ENCODE assay signal across 9 cellular contexts in genomic region chr9:116646661-116647514, GRCh38. TPM values are rescaled to one million over a fixed set of nuclear protein-coding genes. Genes with fewer than 3 reads are reported as not detected.
DNase-seq lines count a peak whose midpoint lies in the region; ATAC-seq and TF ChIP-seq lines count a peak whose summit lies in the region.
"Had no signal": no experiment of that assay in that cellular context is flagged by ENCODE, and none has a peak within 500 bp of the region (broad histone marks: within the 10 kb centered on the region; RNA-seq: fewer than 3 reads in every experiment).

No MANE protein-coding gene starts in this region.

- TF ChIP-seq CTCF in DND-41 (IDR thresholded peaks at IDR 0.05; ENCODE audit: borderline replicate concordance, extremely low read depth, low read length, poor library complexity, severe bottlenecking) (peak; percentile 59), OCI-LY7 (conservative IDR thresholded peaks at IDR 0.05; ENCODE audit: low read length) (peak; percentile 71), esophagus muscularis mucosa (IDR thresholded peaks at IDR 0.05) (peak; percentile 33 to 46 (median 43)), omental fat pad (IDR thresholded peaks at IDR 0.05) (no peak), spleen (IDR thresholded peaks at IDR 0.05 in 8 of 11, conservative IDR thresholded peaks at IDR 0.05 in 3 of 11) (peak in 5 of 11 experiments; percentile 13 to 31 (median 24))

- DNase-seq in DND-41 (peak; percentile 3), H7 (peak; percentile 17), OCI-LY7 (ENCODE audit: low spot score) (peak; percentile 7), esophagus muscularis mucosa (ENCODE audit: extremely low spot score) (no peak), omental fat pad (ENCODE audit: low spot score) (no peak), spleen (no peak), activated T-cell treated with anti-CD3 and anti-CD28 coated beads for 4 hours (no peak)
- DNase-seq in stimulated activated CD8-positive, alpha-beta memory T cell treated with anti-CD3 and anti-CD28 coated beads, Interleukin-4, amount 100 ng/mL, for 48 hours = no peak

- H3K27me3 ChIP-seq in DND-41 (ENCODE audit: insufficient read depth, low read length, poor library complexity) (no peaks in the 10 kb centered on the region), H7 (ENCODE audit: control insufficient read depth, insufficient read depth, low read length) (no peaks in the 10 kb centered on the region), esophagus muscularis mucosa (no peaks in the 10 kb centered on the region), spleen (replicated peaks in 1 of 7) (no peaks in the 10 kb centered on the region)
- H3K27me3 ChIP-seq: SJSA1 had no signal

- no peaks in the 10 kb centered on the region for H4K20me1 ChIP-seq in DND-41 (ENCODE audit: insufficient read depth, low read length)
- no peaks in the 10 kb centered on the region for H4K20me1 ChIP-seq in OCI-LY7 (ENCODE audit: insufficient read depth, low read length)

- H3K4me1 ChIP-seq in DND-41 (ENCODE audit: insufficient read depth, low read length) (no peaks in the 10 kb centered on the region), OCI-LY7 (ENCODE audit: insufficient read depth, low read length, poor library complexity, severe bottlenecking) (no peaks in the 10 kb centered on the region), esophagus muscularis mucosa (peaks cover 0 to 16% (median 9%) of the 10 kb centered on the region in 4 donors), spleen (no peaks in the 10 kb centered on the region)
- H3K4me1 ChIP-seq: SJSA1 had no signal

- ATAC-seq in DND-41 (ENCODE audit: insufficient read depth, low read depth) (0 out of 3 replicates have a peak, but pooled peaks have one; percentile 42), omental fat pad (ENCODE audit: low FRiP score) (peak; percentile 43)

- BruUV-seq in OCI-LY7 (replicated peaks; lab: Mats Ljungman, UMichigan) = no TSS peak

- 86% methylated on average over 5 of the region's 5 CpGs for WGBS in esophagus muscularis mucosa
- 78 to 93% (median 85%) methylated on average over 5 of the region's 5 CpGs for WGBS in spleen, 5 donors

- H3K4me3 ChIP-seq in DND-41 (ENCODE audit: low read depth in 1 of 2, low read length in 2 of 2) (no peak overlapping the region), H7 (ENCODE audit: insufficient read depth, low read depth, low read length) (no peak overlapping the region), OCI-LY7 (ENCODE audit: low read depth, low read length, poor library complexity, severe bottlenecking) (no peak overlapping the region), esophagus muscularis mucosa (no peak overlapping the region), spleen (no peak overlapping the region)
- H3K4me3 ChIP-seq: SJSA1 had no signal

- TF ChIP-seq EP300 in esophagus muscularis mucosa (IDR thresholded peaks at IDR 0.05) = no peak

- H3K4me2 ChIP-seq in DND-41 (ENCODE audit: insufficient read depth, low read length) = no peak overlapping the region
- no peak overlapping the region for H3K4me2 ChIP-seq in OCI-LY7 (ENCODE audit: low read length)

- POLR2A ChIA-PET in OCI-LY7 (lab: Charles Lee) = no interaction called here

- no peaks in the 10 kb centered on the region for H3K9me3 ChIP-seq in DND-41 (ENCODE audit: insufficient read depth, low read length, severe bottlenecking)
- no peaks in the 10 kb centered on the region for H3K9me3 ChIP-seq in OCI-LY7 (ENCODE audit: low read length)
- no peaks in the 10 kb centered on the region for H3K9me3 ChIP-seq in esophagus muscularis mucosa
- H3K9me3 ChIP-seq in spleen = no peaks in the 10 kb centered on the region
- H3K9me3 ChIP-seq: SJSA1 had no signal

- CTCF ChIA-PET in OCI-LY7 (lab: Charles Lee; ENCODE audit: unreplicated experiment) = no interaction called here

- no peaks in the 10 kb centered on the region for H3K36me3 ChIP-seq in DND-41 (ENCODE audit: insufficient read depth, low read length)
- H3K36me3 ChIP-seq in H7 (replicated peaks; ENCODE audit: control insufficient read depth, insufficient read depth, low read length) = no peaks in the 10 kb centered on the region
- no peaks in the 10 kb centered on the region for H3K36me3 ChIP-seq in OCI-LY7 (ENCODE audit: insufficient read depth, low read length)
- H3K36me3 ChIP-seq in esophagus muscularis mucosa = peaks cover 0 to 8% (median 0%) of the 10 kb centered on the region in 4 donors
- H3K36me3 ChIP-seq in spleen = peaks cover 0 to 6% (median 0%) of the 10 kb centered on the region in 6 donors
- H3K36me3 ChIP-seq: SJSA1 had no signal

- TF ChIP-seq POLR2A in esophagus muscularis mucosa (IDR thresholded peaks at IDR 0.05; ENCODE audit: low read depth) = no peak
- no peak for TF ChIP-seq POLR2A in spleen (IDR thresholded peaks at IDR 0.05)

- no peaks in the 10 kb centered on the region for H3K9me2 ChIP-seq in OCI-LY7 (ENCODE audit: insufficient read depth, low read length)

- no peak overlapping the region for H2AFZ ChIP-seq in DND-41 (ENCODE audit: low read depth, low read length)
- no peak overlapping the region for H2AFZ ChIP-seq in OCI-LY7 (ENCODE audit: low read length)

- H3K79me2 ChIP-seq in DND-41 (ENCODE audit: insufficient read depth, low read length) (no peaks in the 10 kb centered on the region), OCI-LY7 (ENCODE audit: insufficient read depth, low read depth, low read length) (no peaks in the 10 kb centered on the region)

- H3K9ac ChIP-seq in DND-41 (ENCODE audit: low read depth, low read length) = no peak overlapping the region

- no peak overlapping the region for H3K27ac ChIP-seq in DND-41 (ENCODE audit: low read length)
- no peak overlapping the region for H3K27ac ChIP-seq in OCI-LY7 (ENCODE audit: low read depth, low read length, poor library complexity, severe bottlenecking)
- no peak overlapping the region for H3K27ac ChIP-seq in esophagus muscularis mucosa (replicated peaks in 1 of 4)
- no peak overlapping the region for H3K27ac ChIP-seq in spleen
- H3K27ac ChIP-seq: SJSA1 had no signal

- intact Hi-C loops in OCI-LY7 (cut with micrococcal nuclease; ENCODE audit: unreplicated experiment) = no loop called here
- intact Hi-C loops in esophagus muscularis mucosa (cut with DNase I) = no loop called here
- intact Hi-C loops in spleen (cut with DNase I; ENCODE audit: low total_unique reads) = no loop called here

RNA-seq across cellular contexts. Expression of gene TRIM32, which starts 40.2 kb away (rescaled TPM):
- 13.6 and 15.8 TPM in 2 replicates for total RNA-seq in H7 (2014; rRNA removed; shearing (Covaris generic))
- total RNA-seq in OCI-LY7 (2014; rRNA removed; shearing (Covaris generic)) = 10.6 and 11.4 TPM in 2 replicates
- total RNA-seq in OCI-LY7 (2022) (13.9 and 14.3 TPM in 2 replicates), esophagus muscularis mucosa (10 to 100 TPM; 12.9 to 19.2 (median 17.3) TPM), omental fat pad (10 to 100 TPM in 3 of 4 donors, 1 to 10 TPM in 1; 9.5 to 22.4 (median 15.5) TPM), spleen (10 to 100 TPM; 15.9 to 22.1 (median 18.7) TPM)
- 1 to 10 TPM; 3.1 to 4.5 (median 3.9) TPM for polyA plus RNA-seq in spleen

Comparison
In these comparisons a context has a peak if more than half of its experiments do, and no peak if none do; other contexts are left out.
1. DNase-seq: peak in DND-41 (single experiment), H7 (single experiment) and OCI-LY7 (single experiment); none in esophagus muscularis mucosa (single experiment), omental fat pad (single experiment), spleen (single experiment), activated T-cell treated with anti-CD3 and anti-CD28 coated beads for 4 hours (single experiment) and stimulated activated CD8-positive, alpha-beta memory T cell treated with anti-CD3 and anti-CD28 coated beads, Interleukin-4, amount 100 ng/mL, for 48 hours (single experiment).
2. CTCF ChIP-seq: peak in DND-41 (single experiment), OCI-LY7 (single experiment) and esophagus muscularis mucosa (3 of 3); none in omental fat pad (0 of 3).